Comparison of ENCODE assay signal across 11 cellular contexts in the genomic region with DNA sequence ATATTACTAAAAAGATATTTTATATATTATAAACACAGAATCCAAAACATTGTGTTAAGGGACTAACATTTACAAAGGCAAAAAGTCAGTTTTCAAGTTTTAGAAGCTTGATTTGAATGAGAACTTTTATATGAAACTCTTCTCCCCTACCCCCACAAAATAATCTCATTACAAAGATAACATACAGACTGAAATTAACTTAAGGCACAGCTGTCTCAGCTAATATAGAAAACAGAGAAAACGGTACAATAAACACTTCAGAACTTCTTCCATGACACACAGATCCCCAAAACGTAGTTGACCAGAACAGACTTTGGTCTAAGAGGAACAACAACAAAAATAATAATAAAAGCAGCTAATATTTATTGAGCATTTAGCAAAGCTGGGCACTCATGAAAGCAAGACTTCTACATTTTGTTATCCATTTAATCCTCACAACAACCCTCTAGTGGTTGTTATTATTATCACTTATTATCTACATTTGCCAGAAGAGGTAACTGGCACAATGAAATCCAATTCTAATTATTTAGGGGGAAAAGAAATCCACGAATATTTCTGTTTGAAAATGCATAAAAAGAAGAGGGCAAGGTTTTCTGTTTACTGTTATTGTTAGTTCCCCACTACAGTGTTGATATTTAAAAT.
DNase-seq lines count a peak whose midpoint lies in the region; TF ChIP-seq lines count a peak whose summit lies in the region.
"Had no signal": no experiment of that assay in that cellular context is flagged by ENCODE, and none has a peak within 500 bp of the region (broad histone marks: within the 10 kb centered on the region; RNA-seq: fewer than 3 reads in every experiment).

No MANE protein-coding gene starts in this region.

- no peaks in the 10 kb centered on the region for H3K27me3 Mint-ChIP-seq in activated naive CD4-positive, alpha-beta T cell treated with anti-CD3 and anti-CD28 coated beads, Interleukin-2, amount 50 U/mL, for 24 hours
- H3K27me3 Mint-ChIP-seq: stimulated activated memory B cell treated with anti-CD40 and anti-IgM and Interleukin-4, amounts not matched to agents 10 μg/mL and 1 μg/mL and 100 μg/mL, for 72 hours had no signal

- no peak overlapping the region for H3K4me3 Mint-ChIP-seq in activated naive CD4-positive, alpha-beta T cell treated with anti-CD3 and anti-CD28 coated beads, Interleukin-2, amount 50 U/mL, for 24 hours
- H3K4me3 Mint-ChIP-seq: stimulated activated memory B cell treated with anti-CD40 and anti-IgM and Interleukin-4, amounts not matched to agents 10 μg/mL and 1 μg/mL and 100 μg/mL, for 72 hours had no signal

- H3K4me1 Mint-ChIP-seq in activated naive CD4-positive, alpha-beta T cell treated with anti-CD3 and anti-CD28 coated beads, Interleukin-2, amount 50 U/mL, for 24 hours, result peaks cover 7% of the 10 kb centered on the region

- WGBS in tibial nerve, 2 donors, result 65 to 70% methylated on average over 3 of the region's 3 CpGs

- H3K36me3 ChIP-seq in tibial nerve (peaks cover 0 to 9% (median 0%) of the 10 kb centered on the region in 3 donors), vagina (peaks cover 0 to 4% of the 10 kb centered on the region in 2 donors)

- peaks cover 19% of the 10 kb centered on the region for H3K36me3 Mint-ChIP-seq in activated naive CD4-positive, alpha-beta T cell treated with anti-CD3 and anti-CD28 coated beads, Interleukin-2, amount 50 U/mL, for 24 hours

- H3K4me3 ChIP-seq in choroid plexus epithelial cell (ENCODE audit: low read depth, low read length) (no peak overlapping the region), tibial nerve (no peak overlapping the region), vagina (no peak overlapping the region)

- DNase-seq in activated naive CD4-positive, alpha-beta T cell treated with anti-CD3 and anti-CD28 coated beads, Interleukin-2, amount 50 U/mL, for 16 hours, result no peak
- DNase-seq in NAMALWA (ENCODE audit: low spot score) (peak; percentile 35), choroid plexus epithelial cell (ENCODE audit: low read depth) (peak; percentile 36), tibial nerve (ENCODE audit: low spot score in 2 of 2) (no peak), NCI-H2081 treated with DMSO at 0.1 percent for 48 hours (lab: John Stamatoyannopoulos, UW) (no peak), vagina (ENCODE audit: extremely low spot score in 2 of 2) (no peak)
- DNase-seq in stimulated activated CD4-positive, alpha-beta T cell treated with anti-CD3 and anti-CD28 coated beads, Interleukin-2, amount 100 ng/mL, for 48 hours, result no peak
- DNase-seq: NCI-H774, T1000 had no signal

- no peaks in the 10 kb centered on the region for H3K9me3 ChIP-seq in tibial nerve
- H3K9me3 ChIP-seq in vagina, result no peaks in the 10 kb centered on the region

- no peaks in the 10 kb centered on the region for H3K9me3 Mint-ChIP-seq in activated naive CD4-positive, alpha-beta T cell treated with anti-CD3 and anti-CD28 coated beads, Interleukin-2, amount 50 U/mL, for 24 hours
- H3K9me3 Mint-ChIP-seq: stimulated activated memory B cell treated with anti-CD40 and anti-IgM and Interleukin-4, amounts not matched to agents 10 μg/mL and 1 μg/mL and 100 μg/mL, for 72 hours had no signal

- TF ChIP-seq CTCF in choroid plexus epithelial cell (conservative IDR thresholded peaks at IDR 0.05; ENCODE audit: low read depth, low read length), result no peak
- TF ChIP-seq CTCF in tibial nerve (IDR thresholded peaks at IDR 0.05), result peak in 3 of 5 experiments; percentile 14 to 15 (median 14)
- TF ChIP-seq CTCF in vagina (IDR thresholded peaks at IDR 0.05), result no peak

- H3K4me1 ChIP-seq in tibial nerve (peaks cover 0 to 5% (median 0%) of the 10 kb centered on the region in 4 donors), vagina (no peaks in the 10 kb centered on the region)

- peak overlapping the region; percentile 76 for H3K27ac Mint-ChIP-seq in activated naive CD4-positive, alpha-beta T cell treated with anti-CD3 and anti-CD28 coated beads, Interleukin-2, amount 50 U/mL, for 24 hours
- H3K27ac Mint-ChIP-seq: stimulated activated memory B cell treated with anti-CD40 and anti-IgM and Interleukin-4, amounts not matched to agents 10 μg/mL and 1 μg/mL and 100 μg/mL, for 72 hours had no signal

- no peak overlapping the region for H3K27ac ChIP-seq in tibial nerve
- no peak overlapping the region for H3K27ac ChIP-seq in vagina

- TF ChIP-seq POLR2A in tibial nerve (IDR thresholded peaks at IDR 0.05) (no peak), vagina (IDR thresholded peaks at IDR 0.05) (no peak)

- TF ChIP-seq EP300 in tibial nerve (IDR thresholded peaks at IDR 0.05), result no peak

- intact Hi-C loops in vagina (cut with DNase I), result no loop called here

- no peaks in the 10 kb centered on the region for H3K27me3 ChIP-seq in tibial nerve
- no peaks in the 10 kb centered on the region for H3K27me3 ChIP-seq in vagina

Comparison
In these comparisons a context has a peak if more than half of its experiments do, and no peak if none do; other contexts are left out.
1. DNase-seq: peak in NAMALWA (single experiment) and choroid plexus epithelial cell (single experiment); none in activated naive CD4-positive, alpha-beta T cell treated with anti-CD3 and anti-CD28 coated beads, Interleukin-2, amount 50 U/mL, for 16 hours (single experiment), tibial nerve (0 of 2), NCI-H2081 treated with DMSO at 0.1 percent for 48 hours (single experiment), vagina (0 of 2) and stimulated activated CD4-positive, alpha-beta T cell treated with anti-CD3 and anti-CD28 coated beads, Interleukin-2, amount 100 ng/mL, for 48 hours (0 of 2).
2. CTCF ChIP-seq: peak in tibial nerve (3 of 5); none in choroid plexus epithelial cell (single experiment) and vagina (0 of 3).